25 cellular contexts compared by ENCODE assay signal in genomic region chr17:261640-262039, GRCh38.
DNase-seq lines count a peak whose midpoint lies in the region; ATAC-seq and TF ChIP-seq lines count a peak whose summit lies in the region.
"Had no signal": no experiment of that assay in that cellular context is flagged by ENCODE, and none has a peak within 500 bp of the region (broad histone marks: within the 10 kb centered on the region; RNA-seq: fewer than 3 reads in every experiment).

No MANE protein-coding gene starts in this region.

- H3K9ac ChIP-seq in parathyroid adenoma, result no peak overlapping the region

- no peaks in the 10 kb centered on the region for H3K79me2 ChIP-seq in GM23338 (replicated peaks; ENCODE audit: insufficient read depth)
- H3K79me2 ChIP-seq in parathyroid adenoma, result no peaks in the 10 kb centered on the region

- peak in 6 of 8 donors; percentile 21 to 52 (median 34) for ATAC-seq in heart right ventricle
- no peak for ATAC-seq in right cardiac atrium
- no peak for ATAC-seq in GM23338
- ATAC-seq in HG03097 (IDR thresholded peaks at IDR 0.05; ENCODE audit: low FRiP score, unreplicated experiment), result no peak

- H3K4me1 ChIP-seq in heart right ventricle (peaks cover 13 to 56% (median 27%) of the 10 kb centered on the region in 9 donors), right cardiac atrium (ENCODE audit: control insufficient read depth, insufficient read depth, low read length) (peaks cover 2% of the 10 kb centered on the region), GM23338 (ENCODE audit: insufficient read depth) (peaks cover 24% of the 10 kb centered on the region), parathyroid adenoma (no peaks in the 10 kb centered on the region)

- intact Hi-C loops in heart right ventricle (cut with DNase I) (no loop called here), right cardiac atrium (cut with DNase I) (no loop called here)

- no peak overlapping the region for H3K27ac Mint-ChIP-seq in GM23338
- H3K27ac Mint-ChIP-seq: CD4-positive, CD25-positive, alpha-beta regulatory T cell; H9; HFFc6 had no signal

- H3K9me3 ChIP-seq in heart right ventricle, result no peaks in the 10 kb centered on the region
- no peaks in the 10 kb centered on the region for H3K9me3 ChIP-seq in right cardiac atrium (ENCODE audit: control insufficient read depth, low read length)
- H3K9me3 ChIP-seq in parathyroid adenoma (ENCODE audit: control insufficient read depth, low read length), result no peaks in the 10 kb centered on the region

- WGBS in heart right ventricle, 2 donors, result 61 to 72% methylated on average over 7 of the region's 7 CpGs
- WGBS in right cardiac atrium, result 74% methylated on average over 7 of the region's 7 CpGs

- H3K36me3 ChIP-seq in heart right ventricle (peaks cover 0 to 9% (median 0%) of the 10 kb centered on the region in 9 donors), GM23338 (ENCODE audit: insufficient read depth) (no peaks in the 10 kb centered on the region), parathyroid adenoma (ENCODE audit: control insufficient read depth, insufficient read depth, low read length) (no peaks in the 10 kb centered on the region)

- H4K20me1 ChIP-seq in GM23338 (replicated peaks; ENCODE audit: insufficient read depth), result no peaks in the 10 kb centered on the region

- peaks cover 43% of the 10 kb centered on the region for H3K36me3 Mint-ChIP-seq in GM23338 (ENCODE audit: low read depth)

- H3K27me3 ChIP-seq in heart right ventricle, result peaks cover 0 to 20% (median 0%) of the 10 kb centered on the region in 7 donors
- H3K27me3 ChIP-seq in right cardiac atrium (ENCODE audit: control insufficient read depth, insufficient read depth), result no peaks in the 10 kb centered on the region
- H3K27me3 ChIP-seq in GM23338 (ENCODE audit: insufficient read depth), result peaks cover 5% of the 10 kb centered on the region; the same call in 1 of the 2 replicates
- no peaks in the 10 kb centered on the region for H3K27me3 ChIP-seq in parathyroid adenoma (ENCODE audit: control insufficient read depth, insufficient read depth, low read length)
- H3K27me3 ChIP-seq: BLaER1 had no signal

- H3K4me3 Mint-ChIP-seq in GM23338, result peak overlapping the region; percentile 7; the same call in 1 of the 3 replicates
- H3K4me3 Mint-ChIP-seq: CD4-positive, CD25-positive, alpha-beta regulatory T cell; H9; HFFc6 had no signal

- DNase-seq in heart right ventricle (no peak), right cardiac atrium (no peak), GM23338 (ENCODE audit: low spot score) (no peak), epidermal melanocyte (ENCODE audit: insufficient read length, low spot score) (peak; percentile 12), NCI-H748 (lab: John Stamatoyannopoulos, UW; ENCODE audit: unreplicated experiment) (no peak), NCI-H2227 treated with DMSO at 0.1 percent for 48 hours (lab: John Stamatoyannopoulos, UW) (no peak)
- DNase-seq: 8988T; CD4-positive, CD25-positive, alpha-beta regulatory T cell; DMS153; DND-41; H9; HFFc6; KBM-7; MV-4-11; NCI-H1105; NCI-H1436 treated with DMSO at 0.1 percent for 48 hours; NCI-H187 treated with DMSO at 0.1 percent for 48 hours; NCI-H446; NCI-H526; RPMI8226; SIG-M5 had no signal

- no peak overlapping the region for H3K4me2 ChIP-seq in GM23338
- H3K4me2 ChIP-seq in parathyroid adenoma (ENCODE audit: low read length), result no peak overlapping the region

- TF ChIP-seq CTCF in heart right ventricle (IDR thresholded peaks at IDR 0.05) (no peak), GM23338 (conservative IDR thresholded peaks at IDR 0.05; ENCODE audit: low read depth in 2 of 2) (no peak), parathyroid adenoma (IDR thresholded peaks at IDR 0.05) (no peak)

- H2AFZ ChIP-seq in GM23338, result no peak overlapping the region
- no peak overlapping the region for H2AFZ ChIP-seq in parathyroid adenoma

- no peaks in the 10 kb centered on the region for H3K9me2 ChIP-seq in GM23338 (ENCODE audit: insufficient read depth)

- H3F3A ChIP-seq in GM23338 (replicated peaks; ENCODE audit: low read depth), result peaks cover 11% of the 10 kb centered on the region; the same call in 1 of the 2 replicates

- H3K4me3 ChIP-seq in heart right ventricle, result no peak overlapping the region
- no peak overlapping the region for H3K4me3 ChIP-seq in right cardiac atrium (ENCODE audit: low read length)
- H3K4me3 ChIP-seq in GM23338, result no peak overlapping the region
- no peak overlapping the region for H3K4me3 ChIP-seq in parathyroid adenoma (ENCODE audit: low read depth, low read length)
- H3K4me3 ChIP-seq: BLaER1, SK-N-MC had no signal

- H3K4me1 Mint-ChIP-seq in GM23338, result peaks cover 42% of the 10 kb centered on the region
- H3K4me1 Mint-ChIP-seq: CD4-positive, CD25-positive, alpha-beta regulatory T cell had no signal

- peaks cover 13% of the 10 kb centered on the region for H3K27me3 Mint-ChIP-seq in GM23338 (ENCODE audit: insufficient read depth, low read depth, poor library complexity)

- H3K27ac ChIP-seq in heart right ventricle, result peak overlapping the region in 5 of 10 donors; percentile 19 to 84 (median 69)
- H3K27ac ChIP-seq in right cardiac atrium (ENCODE audit: low read length), result no peak overlapping the region
- no peak overlapping the region for H3K27ac ChIP-seq in GM23338 (ENCODE audit: low read depth)
- H3K27ac ChIP-seq in parathyroid adenoma, result peak overlapping the region; percentile 11
- H3K27ac ChIP-seq: BLaER1, SK-N-MC had no signal

- H3K9me3 Mint-ChIP-seq in GM23338, result peaks cover 49% of the 10 kb centered on the region

TF ChIP-seq in GM23338, 12 proteins besides CTCF, POLR2A, EP300 and RAD21 (continues in another document):
- TF ChIP-seq STAT1 (IDR thresholded peaks at IDR 0.05; ENCODE audit: unreplicated experiment) (no peak), POLR2AphosphoS5 (IDR thresholded peaks at IDR 0.05; ENCODE audit: low read depth) (no peak), EZH2 (IDR thresholded peaks at IDR 0.05; ENCODE audit: low read depth, unreplicated experiment) (no peak), EZH2phosphoT487 (IDR thresholded peaks at IDR 0.05; ENCODE audit: unreplicated experiment) (no peak), CREB1 (CRISPR knock-in tag; IDR thresholded peaks at IDR 0.05; ENCODE audit: low read depth) (no peak), ZNF331 (CRISPR knock-in tag; IDR thresholded peaks at IDR 0.05; ENCODE audit: low read depth) (no peak), JUNB (IDR thresholded peaks at IDR 0.05; ENCODE audit: unreplicated experiment) (no peak), NANOG (IDR thresholded peaks at IDR 0.05; ENCODE audit: borderline replicate concordance) (no peak), ZNF462 (CRISPR knock-in tag; IDR thresholded peaks at IDR 0.05) (no peak), ZNF114 (CRISPR knock-in tag; IDR thresholded peaks at IDR 0.05) (no peak)

Comparison
In these comparisons a context has a peak if more than half of its experiments do, and no peak if none do; other contexts are left out.
1. ATAC-seq: peak in heart right ventricle (6 of 8); none in right cardiac atrium (0 of 2), GM23338 (single experiment) and HG03097 (single experiment).